Comparison of ENCODE assay signal across 20 cellular contexts in genomic region chr16:11588321-11589244, GRCh38. TPM values are rescaled to one million over a fixed set of nuclear protein-coding genes. Genes with fewer than 3 reads are reported as not detected.
DNase-seq lines count a peak whose midpoint lies in the region; ATAC-seq and TF ChIP-seq lines count a peak whose summit lies in the region.
"Had no signal": no experiment of that assay in that cellular context is flagged by ENCODE, and none has a peak within 500 bp of the region (broad histone marks: within the 10 kb centered on the region; RNA-seq: fewer than 3 reads in every experiment).

No MANE protein-coding gene starts in this region.

- H3K27ac Mint-ChIP-seq in activated naive CD8-positive, alpha-beta T cell treated with anti-CD3 and anti-CD28 coated beads, Interleukin-2, amount 10 ng/mL, durations not matched to agents 7 days and 5 days: no peak overlapping the region
- H3K27ac Mint-ChIP-seq in activated naive CD8-positive, alpha-beta T cell treated with anti-CD3 and anti-CD28 coated beads for 36 hours: no peak overlapping the region
- H3K27ac Mint-ChIP-seq in IgD-negative memory B cell (peak overlapping the region in 2 of 3 donors; percentile 50 to 84), mesothelial cell of epicardium (no peak overlapping the region)
- H3K27ac Mint-ChIP-seq in stimulated activated naive B cell treated with anti-CD40 and anti-IgM and Interleukin-4, amounts not matched to agents 10 μg/mL and 1 μg/mL and 100 μg/mL, for 72 hours: peak overlapping the region; percentile 3

- H3K4me3 Mint-ChIP-seq in activated naive CD8-positive, alpha-beta T cell treated with anti-CD3 and anti-CD28 coated beads, Interleukin-2, amount 10 ng/mL, durations not matched to agents 7 days and 5 days: peak overlapping the region; percentile 6
- H3K4me3 Mint-ChIP-seq in activated naive CD8-positive, alpha-beta T cell treated with anti-CD3 and anti-CD28 coated beads for 36 hours: no peak overlapping the region
- peak overlapping the region in 2 of 4 donors; percentile 50 to 93 for H3K4me3 Mint-ChIP-seq in IgD-negative memory B cell
- peak overlapping the region; percentile 9 for H3K4me3 Mint-ChIP-seq in mesothelial cell of epicardium
- H3K4me3 Mint-ChIP-seq in stimulated activated naive B cell treated with anti-CD40 and anti-IgM and Interleukin-4, amounts not matched to agents 10 μg/mL and 1 μg/mL and 100 μg/mL, for 72 hours: no peak overlapping the region

- no peak for TF ChIP-seq CTCF in mesothelial cell of epicardium (IDR thresholded peaks at IDR 0.05; ENCODE audit: unreplicated experiment)
- TF ChIP-seq CTCF in foreskin keratinocyte (conservative IDR thresholded peaks at IDR 0.05): no peak

- no peaks in the 10 kb centered on the region for H3K9me3 Mint-ChIP-seq in activated naive CD8-positive, alpha-beta T cell treated with anti-CD3 and anti-CD28 coated beads, Interleukin-2, amount 10 ng/mL, durations not matched to agents 7 days and 5 days
- H3K9me3 Mint-ChIP-seq in activated naive CD8-positive, alpha-beta T cell treated with anti-CD3 and anti-CD28 coated beads for 36 hours: no peaks in the 10 kb centered on the region
- H3K9me3 Mint-ChIP-seq in IgD-negative memory B cell (no peaks in the 10 kb centered on the region), mesothelial cell of epicardium (no peaks in the 10 kb centered on the region)
- H3K9me3 Mint-ChIP-seq in stimulated activated naive B cell treated with anti-CD40 and anti-IgM and Interleukin-4, amounts not matched to agents 10 μg/mL and 1 μg/mL and 100 μg/mL, for 72 hours: no peaks in the 10 kb centered on the region
- H3K9me3 Mint-ChIP-seq: activated CD8-positive, alpha-beta T cell treated with anti-CD3 and anti-CD28 coated beads for 36 hours had no signal

- POLR2A ChIA-PET in activated naive CD8-positive, alpha-beta T cell treated with anti-CD3 and anti-CD28 coated beads, Interleukin-2, amount 10 ng/mL, durations not matched to agents 7 days and 5 days (lab: Charles Lee): interaction anchor here (0.6 to 1.4 kb wide), 4 partner anchors 9 to 43 kb away, joined by 3 to 7 read pairs (median 4); no protein-coding TSS in a partner anchor

- H3K27me3 Mint-ChIP-seq in activated naive CD8-positive, alpha-beta T cell treated with anti-CD3 and anti-CD28 coated beads, Interleukin-2, amount 10 ng/mL, durations not matched to agents 7 days and 5 days: peaks cover 10% of the 10 kb centered on the region
- no peaks in the 10 kb centered on the region for H3K27me3 Mint-ChIP-seq in activated naive CD8-positive, alpha-beta T cell treated with anti-CD3 and anti-CD28 coated beads for 36 hours
- H3K27me3 Mint-ChIP-seq in IgD-negative memory B cell (no peaks in the 10 kb centered on the region), mesothelial cell of epicardium (ENCODE audit: low read depth) (no peaks in the 10 kb centered on the region)
- H3K27me3 Mint-ChIP-seq in stimulated activated naive B cell treated with anti-CD40 and anti-IgM and Interleukin-4, amounts not matched to agents 10 μg/mL and 1 μg/mL and 100 μg/mL, for 72 hours: no peaks in the 10 kb centered on the region
- H3K27me3 Mint-ChIP-seq: activated CD8-positive, alpha-beta T cell treated with anti-CD3 and anti-CD28 coated beads for 36 hours had no signal

- no peak overlapping the region for H3K27ac ChIP-seq in foreskin keratinocyte
- H3K27ac ChIP-seq: parathyroid adenoma, PC-9, SJCRH30 had no signal

- no peak for DNase-seq in activated naive CD8-positive, alpha-beta T cell treated with anti-CD3 and anti-CD28 coated beads, Interleukin-2, amount 10 ng/mL, durations not matched to agents 7 days and 5 days
- no peak for DNase-seq in activated naive CD8-positive, alpha-beta T cell treated with anti-CD3 and anti-CD28 coated beads for 36 hours
- no peak for DNase-seq in mesothelial cell of epicardium (ENCODE audit: low spot score in 2 of 2, unreplicated experiment in 2 of 2)
- no peak for DNase-seq in stimulated activated naive B cell treated with anti-CD40 and anti-IgM and Interleukin-4, amounts not matched to agents 10 μg/mL and 1 μg/mL and 100 μg/mL, for 72 hours
- DNase-seq in foreskin keratinocyte: no peak
- DNase-seq: activated CD4-positive, CD25-positive, alpha-beta regulatory T cell; activated CD8-positive, alpha-beta T cell treated with anti-CD3 and anti-CD28 coated beads for 36 hours; DMS79; heart right ventricle; KBM-7; NCI-H187 treated with DMSO at 0.1 percent for 48 hours; NCI-H2227 treated with DMSO at 0.1 percent for 48 hours; PC-9; stimulated activated naive CD4-positive, alpha-beta T cell; tibial artery had no signal

- peaks cover 24% of the 10 kb centered on the region for H3K4me1 Mint-ChIP-seq in activated naive CD8-positive, alpha-beta T cell treated with anti-CD3 and anti-CD28 coated beads, Interleukin-2, amount 10 ng/mL, durations not matched to agents 7 days and 5 days
- H3K4me1 Mint-ChIP-seq in activated naive CD8-positive, alpha-beta T cell treated with anti-CD3 and anti-CD28 coated beads for 36 hours: peaks cover 22% of the 10 kb centered on the region
- H3K4me1 Mint-ChIP-seq in IgD-negative memory B cell: peaks cover 18 to 32% (median 22%) of the 10 kb centered on the region in 3 donors
- H3K4me1 Mint-ChIP-seq in mesothelial cell of epicardium: peaks cover 25% of the 10 kb centered on the region
- peaks cover 18 to 32% of the 10 kb centered on the region in 2 donors for H3K4me1 Mint-ChIP-seq in stimulated activated naive B cell treated with anti-CD40 and anti-IgM and Interleukin-4, amounts not matched to agents 10 μg/mL and 1 μg/mL and 100 μg/mL, for 72 hours

- H3K36me3 Mint-ChIP-seq in activated naive CD8-positive, alpha-beta T cell treated with anti-CD3 and anti-CD28 coated beads, Interleukin-2, amount 10 ng/mL, durations not matched to agents 7 days and 5 days: peaks cover 2% of the 10 kb centered on the region
- H3K36me3 Mint-ChIP-seq in activated naive CD8-positive, alpha-beta T cell treated with anti-CD3 and anti-CD28 coated beads for 36 hours: peaks cover 14% of the 10 kb centered on the region
- H3K36me3 Mint-ChIP-seq in IgD-negative memory B cell (no peaks in the 10 kb centered on the region), mesothelial cell of epicardium (no peaks in the 10 kb centered on the region)
- H3K36me3 Mint-ChIP-seq in stimulated activated naive B cell treated with anti-CD40 and anti-IgM and Interleukin-4, amounts not matched to agents 10 μg/mL and 1 μg/mL and 100 μg/mL, for 72 hours: peaks cover 1 to 19% of the 10 kb centered on the region in 2 donors

- H3K4me1 ChIP-seq in foreskin keratinocyte: peaks cover 7% of the 10 kb centered on the region

- no peaks in the 10 kb centered on the region for H3K27me3 ChIP-seq in foreskin keratinocyte
- H3K27me3 ChIP-seq: SJCRH30, tibial artery had no signal

- no peak for ATAC-seq in activated naive CD8-positive, alpha-beta T cell treated with anti-CD3 and anti-CD28 coated beads, Interleukin-2, amount 10 ng/mL, durations not matched to agents 7 days and 5 days (ENCODE audit: low read depth)
- ATAC-seq in stimulated activated naive B cell treated with anti-CD40 and anti-IgM and Interleukin-4, amounts not matched to agents 10 μg/mL and 1 μg/mL and 100 μg/mL, for 72 hours (replicated peaks): no peak
- ATAC-seq in HG02973 (IDR thresholded peaks at IDR 0.05; ENCODE audit: unreplicated experiment) (no peak), HG02763 (IDR thresholded peaks at IDR 0.05; ENCODE audit: unreplicated experiment) (no peak), foreskin keratinocyte (no peak)
- ATAC-seq: activated CD8-positive, alpha-beta T cell treated with anti-CD3 and anti-CD28 coated beads for 36 hours had no signal

RNA-seq across cellular contexts. Expression of gene LITAF, which starts 1.9 kb away (rescaled TPM):
- 100 to 1,000 TPM; 109 TPM for total RNA-seq in activated naive CD8-positive, alpha-beta T cell treated with anti-CD3 and anti-CD28 coated beads, Interleukin-2, amount 10 ng/mL, durations not matched to agents 7 days and 5 days
- total RNA-seq in activated naive CD8-positive, alpha-beta T cell treated with anti-CD3 and anti-CD28 coated beads for 36 hours: 100 to 1,000 TPM; 127 to 130 TPM
- polyA plus RNA-seq in IgD-negative memory B cell (318 TPM), foreskin keratinocyte (83.9 and 86.1 TPM in 2 replicates)
- total RNA-seq in mesothelial cell of epicardium (60.8 to 71.0 TPM (median 62.0 TPM) in 3 replicates), foreskin keratinocyte (91.8 and 109 TPM in 2 replicates)

Comparison
In these comparisons a context has a peak if more than half of its experiments do, and no peak if none do; other contexts are left out.
1. H3K4me3 Mint-ChIP-seq: peak in activated naive CD8-positive, alpha-beta T cell treated with anti-CD3 and anti-CD28 coated beads, Interleukin-2, amount 10 ng/mL, durations not matched to agents 7 days and 5 days (single experiment) and mesothelial cell of epicardium (single experiment); none in activated naive CD8-positive, alpha-beta T cell treated with anti-CD3 and anti-CD28 coated beads for 36 hours (single experiment) and stimulated activated naive B cell treated with anti-CD40 and anti-IgM and Interleukin-4, amounts not matched to agents 10 μg/mL and 1 μg/mL and 100 μg/mL, for 72 hours (0 of 2).
2. H3K27ac Mint-ChIP-seq: peak in IgD-negative memory B cell (2 of 3) and stimulated activated naive B cell treated with anti-CD40 and anti-IgM and Interleukin-4, amounts not matched to agents 10 μg/mL and 1 μg/mL and 100 μg/mL, for 72 hours (single experiment); none in activated naive CD8-positive, alpha-beta T cell treated with anti-CD3 and anti-CD28 coated beads, Interleukin-2, amount 10 ng/mL, durations not matched to agents 7 days and 5 days (single experiment), activated naive CD8-positive, alpha-beta T cell treated with anti-CD3 and anti-CD28 coated beads for 36 hours (single experiment) and mesothelial cell of epicardium (single experiment).